In the genomic region with DNA sequence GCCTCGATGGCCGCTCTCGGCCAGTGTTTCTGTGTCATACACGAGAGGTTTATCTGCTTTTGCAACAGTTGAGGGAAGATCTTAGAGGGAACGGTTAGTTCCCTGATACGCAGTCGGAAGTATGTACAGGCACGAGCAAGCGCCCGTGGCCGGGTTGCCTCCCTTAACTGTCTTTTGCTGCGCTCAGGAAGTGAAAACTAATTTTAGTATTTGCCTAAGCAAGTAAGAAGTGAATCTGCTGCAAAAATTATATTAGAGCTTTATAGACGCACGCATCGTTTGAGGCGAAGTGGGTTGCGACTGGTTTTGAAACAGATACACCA, we compare ENCODE assay signal across 8 cellular contexts. TPM values are rescaled to one million over a fixed set of nuclear protein-coding genes. Genes with fewer than 3 reads are reported as not detected.
DNase-seq lines count a peak whose midpoint lies in the region; ATAC-seq and TF ChIP-seq lines count a peak whose summit lies in the region.

No MANE protein-coding gene starts in this region.

- peaks cover 42% of the 10 kb centered on the region for H3K4me1 Mint-ChIP-seq in activated T-cell treated with anti-CD3 and anti-CD28 coated beads, Interleukin-2, amount 50 U/mL, for 4 hours (ENCODE audit: low read depth)
- H3K4me1 Mint-ChIP-seq in brain = peaks cover 79% of the 10 kb centered on the region
- peaks cover 44% of the 10 kb centered on the region for H3K4me1 Mint-ChIP-seq in stimulated activated naive CD8-positive, alpha-beta T cell treated with anti-CD3 and anti-CD28 coated beads, Interleukin-15, amount 100 ng/mL, for 72 hours

- ATAC-seq in activated T-cell treated with anti-CD3 and anti-CD28 coated beads, Interleukin-2, amount 50 U/mL, for 4 hours = peak; percentile 20 to 28
- peak; percentile 23 for ATAC-seq in HG02981 (IDR thresholded peaks at IDR 0.05; ENCODE audit: unreplicated experiment)
- peak; percentile 56 for ATAC-seq in stimulated activated naive CD8-positive, alpha-beta T cell treated with anti-CD3 and anti-CD28 coated beads, Interleukin-15, amount 100 ng/mL, for 72 hours

- TF ChIP-seq CTCF in brain (conservative IDR thresholded peaks at IDR 0.05) (no peak), GM13976 (IDR thresholded peaks at IDR 0.05; ENCODE audit: borderline replicate concordance, control extremely low read depth, extremely low read depth, insufficient read depth, missing control alignments) (no peak)

- H3K36me3 Mint-ChIP-seq in activated T-cell treated with anti-CD3 and anti-CD28 coated beads, Interleukin-2, amount 50 U/mL, for 4 hours (ENCODE audit: insufficient read depth) = no peaks in the 10 kb centered on the region
- no peaks in the 10 kb centered on the region for H3K36me3 Mint-ChIP-seq in brain

- in situ Hi-C loops in GM13976 (cut with MboI; ENCODE audit: low sequenced_read_pairs, unreplicated experiment) = no loop called here

- no peaks in the 10 kb centered on the region for H3K9me3 Mint-ChIP-seq in activated T-cell treated with anti-CD3 and anti-CD28 coated beads, Interleukin-2, amount 50 U/mL, for 4 hours
- peaks cover 0 to 6% (median 0%) of the 10 kb centered on the region in 5 experiments for H3K9me3 Mint-ChIP-seq in brain
- H3K9me3 Mint-ChIP-seq in stimulated activated naive CD8-positive, alpha-beta T cell treated with anti-CD3 and anti-CD28 coated beads, Interleukin-15, amount 100 ng/mL, for 72 hours = no peaks in the 10 kb centered on the region

- peak overlapping the region; percentile 45 to 79 (median 74) for H3K27ac Mint-ChIP-seq in brain
- peak overlapping the region; percentile 7 to 48 for H3K27ac Mint-ChIP-seq in stimulated activated naive CD8-positive, alpha-beta T cell treated with anti-CD3 and anti-CD28 coated beads, Interleukin-15, amount 100 ng/mL, for 72 hours

- peak; percentile 27 for DNase-seq in activated T-cell treated with anti-CD3 and anti-CD28 coated beads, Interleukin-2, amount 50 U/mL, for 4 hours
- DNase-seq in activated T-cell treated with anti-CD3 and anti-CD28 coated beads, Interleukin-2, amount 50 U/mL, for 1 hour = no peak
- DNase-seq in RKO (ENCODE audit: low spot score) (peak; percentile 45), kidney tubule cell (ENCODE audit: low spot score) (peak; percentile 42), GM13976 (ENCODE audit: low spot score) (no peak)
- peak in 1 of 2 donors; percentile 46 for DNase-seq in stimulated activated naive CD8-positive, alpha-beta T cell treated with anti-CD3 and anti-CD28 coated beads, Interleukin-15, amount 100 ng/mL, for 72 hours

- no peaks in the 10 kb centered on the region for H3K27me3 Mint-ChIP-seq in activated T-cell treated with anti-CD3 and anti-CD28 coated beads, Interleukin-2, amount 50 U/mL, for 4 hours (ENCODE audit: low read depth)
- no peaks in the 10 kb centered on the region for H3K27me3 Mint-ChIP-seq in brain
- no peaks in the 10 kb centered on the region for H3K27me3 Mint-ChIP-seq in stimulated activated naive CD8-positive, alpha-beta T cell treated with anti-CD3 and anti-CD28 coated beads, Interleukin-15, amount 100 ng/mL, for 72 hours

- peak overlapping the region; percentile 84 for H3K4me3 Mint-ChIP-seq in activated T-cell treated with anti-CD3 and anti-CD28 coated beads, Interleukin-2, amount 50 U/mL, for 4 hours
- H3K4me3 Mint-ChIP-seq in brain = peak overlapping the region; percentile 86 to 88 (median 86)
- H3K4me3 Mint-ChIP-seq in stimulated activated naive CD8-positive, alpha-beta T cell treated with anti-CD3 and anti-CD28 coated beads, Interleukin-15, amount 100 ng/mL, for 72 hours = peak overlapping the region; percentile 79 to 83

RNA-seq across cellular contexts. Expression of a gene that starts 0.7 kb away (rescaled TPM):
- total RNA-seq in activated T-cell treated with anti-CD3 and anti-CD28 coated beads, Interleukin-2, amount 50 U/mL, for 4 hours = 10 to 100 TPM; 14.9 to 17.2 (median 15.4) TPM
- 3.4 TPM for polyA plus RNA-seq in brain (ENCODE audit: insufficient read depth, low read depth, low replicate concordance)

Comparison
In these comparisons a context has a peak if more than half of its experiments do, and no peak if none do; other contexts are left out.
1. DNase-seq: peak in activated T-cell treated with anti-CD3 and anti-CD28 coated beads, Interleukin-2, amount 50 U/mL, for 4 hours (single experiment), RKO (single experiment) and kidney tubule cell (single experiment); none in activated T-cell treated with anti-CD3 and anti-CD28 coated beads, Interleukin-2, amount 50 U/mL, for 1 hour (single experiment) and GM13976 (single experiment).
2. Peak in every context shown above with its lines, with median percentiles within 50 percentile points of each other: ATAC-seq and H3K4me3 Mint-ChIP-seq.